In the genomic region with DNA sequence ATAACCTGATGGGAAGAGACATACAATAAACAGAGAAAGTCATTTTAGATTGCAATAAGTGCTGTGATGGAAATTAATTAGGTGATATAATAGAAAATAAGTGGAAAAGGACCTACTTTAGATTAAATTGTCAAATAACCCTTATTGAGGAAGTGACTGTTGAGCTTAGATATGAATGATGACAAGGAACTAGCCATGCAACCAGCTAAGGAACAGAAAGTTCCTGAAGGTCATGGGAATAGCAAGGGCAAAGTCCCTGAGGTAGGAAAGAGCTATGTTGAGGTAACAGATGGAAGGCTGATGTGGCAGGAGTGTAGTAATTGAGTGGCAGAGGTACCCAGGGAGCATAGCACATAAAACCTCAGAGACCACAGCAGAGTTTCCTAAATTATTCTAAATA, we compare ENCODE assay signal across 19 cellular contexts.
DNase-seq lines count a peak whose midpoint lies in the region; ATAC-seq lines count a peak whose summit lies in the region.
"Had no signal": no experiment of that assay in that cellular context is flagged by ENCODE, and none has a peak within 500 bp of the region (broad histone marks: within the 10 kb centered on the region; RNA-seq: fewer than 3 reads in every experiment).

No MANE protein-coding gene starts in this region.

- no peak overlapping the region for H2AK5ac ChIP-seq in trophoblast cell (ENCODE audit: low read length)

- no peak overlapping the region for H2AFZ ChIP-seq in trophoblast cell (ENCODE audit: insufficient read depth, low read length, poor library complexity)
- H2AFZ ChIP-seq: GM23338 had no signal

- no peaks in the 10 kb centered on the region for H3K79me2 ChIP-seq in trophoblast cell (ENCODE audit: control insufficient read depth, insufficient read depth, low read length, poor library complexity)

- no peak overlapping the region for H2BK120ac ChIP-seq in trophoblast cell (ENCODE audit: insufficient read depth, low read length, poor library complexity)

- H4K12ac ChIP-seq in trophoblast cell (ENCODE audit: low read depth, low read length): no peak overlapping the region

- no peaks in the 10 kb centered on the region for H3K9me3 ChIP-seq in trophoblast cell (ENCODE audit: insufficient read depth, low read depth, low read length)

- H3K23ac ChIP-seq in trophoblast cell (ENCODE audit: low read length): no peak overlapping the region

- H3K36me3 ChIP-seq in trophoblast cell (ENCODE audit: control insufficient read depth in 1 of 2, insufficient read depth in 2 of 2, low read length in 2 of 2): peaks cover 0 to 2% of the 10 kb centered on the region in 2 experiments

- no peak for ATAC-seq in GM21619 (IDR thresholded peaks at IDR 0.05; ENCODE audit: unreplicated experiment)
- ATAC-seq: CD8-positive, alpha-beta T cell; GM23338; Right ventricle myocardium inferior had no signal

- no peaks in the 10 kb centered on the region for H3K27me3 ChIP-seq in trophoblast cell (ENCODE audit: insufficient read depth, low read length)
- H3K27me3 ChIP-seq: BLaER1 had no signal

- H3K4me1 ChIP-seq in trophoblast cell (ENCODE audit: control insufficient read depth in 1 of 2, insufficient read depth in 2 of 2, low read length in 2 of 2): no peaks in the 10 kb centered on the region

- intact Hi-C loops in dendritic cell treated with granulocyte-macrophage colony-stimulating factor and Interleukin-4, amounts not matched to agents 40 ng/mL and 50 ng/mL, for 4 days (cut with micrococcal nuclease): no loop called here

- H3K9me3 Mint-ChIP-seq in IgD-negative memory B cell: no peaks in the 10 kb centered on the region
- H3K9me3 Mint-ChIP-seq in dendritic cell treated with granulocyte-macrophage colony-stimulating factor and Interleukin-4, amounts not matched to agents 40 ng/mL and 50 ng/mL, for 4 days: peaks cover 6% of the 10 kb centered on the region
- H3K9me3 Mint-ChIP-seq: CD8-positive, alpha-beta T cell; GM23338 had no signal

- no peak overlapping the region for H3K4ac ChIP-seq in trophoblast cell (ENCODE audit: low read depth, low read length)

- peak overlapping the region; percentile 64 for H2BK12ac ChIP-seq in trophoblast cell (ENCODE audit: low read length)

- H2BK5ac ChIP-seq in trophoblast cell (ENCODE audit: low read depth, low read length, poor library complexity): no peak overlapping the region

- H3K27ac Mint-ChIP-seq in IgD-negative memory B cell: peak overlapping the region; percentile 0 to 5 (median 1)
- H3K27ac Mint-ChIP-seq in dendritic cell treated with granulocyte-macrophage colony-stimulating factor and Interleukin-4, amounts not matched to agents 40 ng/mL and 50 ng/mL, for 4 days: peak overlapping the region; percentile 19
- H3K27ac Mint-ChIP-seq: CD8-positive, alpha-beta T cell; GM23338 had no signal

- no peak overlapping the region for H3K18ac ChIP-seq in trophoblast cell (ENCODE audit: low read length)

- H3K4me3 ChIP-seq in trophoblast cell (ENCODE audit: low read depth, low read length): no peak overlapping the region
- H3K4me3 ChIP-seq: BLaER1, GM23338 had no signal

- no peaks in the 10 kb centered on the region for H3K27me3 Mint-ChIP-seq in IgD-negative memory B cell
- no peaks in the 10 kb centered on the region for H3K27me3 Mint-ChIP-seq in dendritic cell treated with granulocyte-macrophage colony-stimulating factor and Interleukin-4, amounts not matched to agents 40 ng/mL and 50 ng/mL, for 4 days

- H4K8ac ChIP-seq in trophoblast cell (ENCODE audit: low read depth, low read length): no peak overlapping the region

- DNase-seq in OCI-M1 (lab: John Stamatoyannopoulos, UW) (peak; percentile 70), trophoblast cell (no peak), hypothalamus (lab: John Stamatoyannopoulos, UW) (no peak)
- DNase-seq in activated CD4-positive, alpha-beta T cell treated with anti-CD3 and anti-CD28 coated beads for 48 hours: no peak
- DNase-seq: Calu3; CD8-positive, alpha-beta T cell; GF-D8; HCEC 1CT; IMR-90; NCI-H1417 treated with DMSO at 0.1 percent for 48 hours; NCI-H187 treated with DMSO at 0.1 percent for 48 hours; NCI-H226; NCI-H524 treated with DMSO at 0.1 percent for 48 hours had no signal

- no peak overlapping the region for H3K27ac ChIP-seq in trophoblast cell (ENCODE audit: low read depth, low read length)
- H3K27ac ChIP-seq: BLaER1 had no signal

- no peaks in the 10 kb centered on the region for H3K79me1 ChIP-seq in trophoblast cell (ENCODE audit: low read length)

- H3K4me1 Mint-ChIP-seq in IgD-negative memory B cell: peaks cover 23 to 44% (median 34%) of the 10 kb centered on the region in 3 donors
- H3K4me1 Mint-ChIP-seq in dendritic cell treated with granulocyte-macrophage colony-stimulating factor and Interleukin-4, amounts not matched to agents 40 ng/mL and 50 ng/mL, for 4 days (ENCODE audit: low read depth): peaks cover 55% of the 10 kb centered on the region

- H3K4me2 ChIP-seq in trophoblast cell (ENCODE audit: low read length): no peak overlapping the region
- H3K4me2 ChIP-seq: BLaER1, GM23338 had no signal

- H3K9ac ChIP-seq in trophoblast cell (ENCODE audit: low read length): no peak overlapping the region
- H3K9ac ChIP-seq: BLaER1 had no signal

- peaks cover 29% of the 10 kb centered on the region for H3K36me3 Mint-ChIP-seq in IgD-negative memory B cell
- H3K36me3 Mint-ChIP-seq in dendritic cell treated with granulocyte-macrophage colony-stimulating factor and Interleukin-4, amounts not matched to agents 40 ng/mL and 50 ng/mL, for 4 days (ENCODE audit: low read depth): peaks cover 66% of the 10 kb centered on the region

- peak overlapping the region in 1 of 4 donors; percentile 0 for H3K4me3 Mint-ChIP-seq in IgD-negative memory B cell
- no peak overlapping the region for H3K4me3 Mint-ChIP-seq in dendritic cell treated with granulocyte-macrophage colony-stimulating factor and Interleukin-4, amounts not matched to agents 40 ng/mL and 50 ng/mL, for 4 days
- H3K4me3 Mint-ChIP-seq: CD8-positive, alpha-beta T cell; GM23338 had no signal

- H3K14ac ChIP-seq in trophoblast cell (ENCODE audit: low read length): no peak overlapping the region

- H4K91ac ChIP-seq in trophoblast cell (ENCODE audit: low read depth, low read length): no peak overlapping the region
